Comparison of ENCODE assay signal across 17 cellular contexts in the genomic region with DNA sequence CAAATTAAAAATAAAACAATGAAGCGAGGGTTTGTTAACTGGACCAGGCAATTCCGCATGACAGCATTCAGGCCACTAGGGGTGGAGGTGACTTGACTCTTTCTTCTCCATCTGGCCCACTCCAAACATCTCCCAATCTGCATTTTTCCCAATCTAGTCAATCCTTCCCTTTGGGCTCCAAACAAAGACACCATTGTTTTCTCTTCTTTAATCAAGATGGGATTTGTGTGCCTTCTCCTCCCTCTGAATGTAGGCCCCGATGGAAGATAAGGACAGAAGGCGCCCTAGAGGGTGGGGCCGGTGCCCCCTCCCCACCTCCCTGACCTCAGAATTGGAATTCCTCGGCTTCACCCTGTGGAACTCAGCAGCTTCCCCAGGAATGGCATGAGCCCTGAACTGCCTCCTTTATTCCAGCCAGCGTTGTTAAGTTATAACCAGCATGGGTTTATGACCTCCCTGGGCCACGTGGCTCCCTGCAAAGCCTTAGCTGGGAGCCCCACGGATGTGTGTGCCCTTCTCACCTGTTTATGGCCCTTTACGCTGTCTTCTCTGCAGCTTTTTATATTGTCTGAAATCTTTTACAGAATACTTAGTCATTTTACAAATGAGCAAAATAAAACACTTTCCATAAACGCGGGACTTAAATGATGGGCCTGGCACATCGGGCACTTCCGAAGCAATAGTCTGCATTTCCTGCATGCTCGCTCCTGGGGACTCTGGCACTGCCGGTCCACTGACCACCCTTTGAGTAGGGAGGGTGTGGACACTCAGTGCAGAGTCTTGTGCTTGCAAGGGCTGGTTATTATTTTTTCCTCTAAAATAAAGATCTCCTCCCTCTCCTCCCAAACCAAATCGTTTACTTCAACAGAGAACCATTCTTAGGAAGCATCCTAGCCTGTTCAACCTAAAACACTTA. TPM values are rescaled to one million over a fixed set of nuclear protein-coding genes. Genes with fewer than 3 reads are reported as not detected.
DNase-seq lines count a peak whose midpoint lies in the region; ATAC-seq, FAIRE-seq and TF ChIP-seq lines count a peak whose summit lies in the region.
"Had no signal": no experiment of that assay in that cellular context is flagged by ENCODE, and none has a peak within 500 bp of the region (broad histone marks: within the 10 kb centered on the region; RNA-seq: fewer than 3 reads in every experiment).

No MANE protein-coding gene starts in this region.

- no peak overlapping the region for H2BK5ac ChIP-seq in H1 (ENCODE audit: low read depth, low read length)

- no peaks in the 10 kb centered on the region for H3K79me1 ChIP-seq in H1 (ENCODE audit: low read depth, low read length)

- peaks cover 4% of the 10 kb centered on the region for H3K4me1 Mint-ChIP-seq in mesothelial cell of epicardium
- H3K4me1 Mint-ChIP-seq: naive B cell had no signal

- H3K4me1 ChIP-seq in H1 (replicated peaks in 1 of 4; ENCODE audit: control insufficient read depth in 3 of 4, insufficient read depth in 4 of 4, low read length in 3 of 4) (peaks cover 0 to 5% (median under 1%) of the 10 kb centered on the region in 4 experiments; a peak in 3 of 7 replicates), heart left ventricle (no peaks in the 10 kb centered on the region)
- H3K4me1 ChIP-seq: SJCRH30 had no signal

- no peak overlapping the region for H3K4me3 Mint-ChIP-seq in mesothelial cell of epicardium
- H3K4me3 Mint-ChIP-seq: naive B cell had no signal

- H3K23me2 ChIP-seq in H1 (ENCODE audit: low read depth, low read length), result no peaks in the 10 kb centered on the region

- H3K18ac ChIP-seq in H1 (ENCODE audit: extremely low read depth, low read length), result no peak overlapping the region

- no peaks in the 10 kb centered on the region for H3K9me3 Mint-ChIP-seq in mesothelial cell of epicardium

- FAIRE-seq in H1 (lab: Jason Lieb, UNC), result no peak
- FAIRE-seq: endothelial cell of umbilical vein had no signal

- H3K27ac Mint-ChIP-seq in mesothelial cell of epicardium, result no peak overlapping the region
- H3K27ac Mint-ChIP-seq: naive B cell had no signal

- peaks cover 2% of the 10 kb centered on the region for H3K36me3 Mint-ChIP-seq in mesothelial cell of epicardium
- H3K36me3 Mint-ChIP-seq: naive B cell had no signal

- H2AFZ ChIP-seq in H1 (ENCODE audit: low read length), result no peak overlapping the region

- no peak overlapping the region for H2AK5ac ChIP-seq in H1 (ENCODE audit: low read depth, low read length)

- no peak overlapping the region for H2BK12ac ChIP-seq in H1 (ENCODE audit: low read depth, low read length)

- no peak overlapping the region for H4K5ac ChIP-seq in H1 (ENCODE audit: insufficient read length, low read depth, low read length)

- peak; percentile 31; a peak in 3 of 4 replicates for TF ChIP-seq RAD21 in H1 (IDR thresholded peaks at IDR 0.05 in 1 of 2, conservative IDR thresholded peaks at IDR 0.05 in 1 of 2; ENCODE audit: low read depth in 2 of 2, low read length in 2 of 2)

- intact Hi-C loops in heart left ventricle (cut with DNase I), result no loop called here

- H3K9ac ChIP-seq in H1 (replicated peaks in 1 of 4; ENCODE audit: extremely low read depth in 1 of 4, low read depth in 3 of 4, low read length in 3 of 4), result no peak overlapping the region

- H3K27me3 Mint-ChIP-seq in mesothelial cell of epicardium (ENCODE audit: low read depth), result no peaks in the 10 kb centered on the region

- no peak for ATAC-seq in GM18858 (IDR thresholded peaks at IDR 0.05; ENCODE audit: unreplicated experiment)
- ATAC-seq in heart left ventricle, result no peak
- ATAC-seq in HG02870 (IDR thresholded peaks at IDR 0.05; ENCODE audit: unreplicated experiment), result no peak

- DNase-seq in AG10803 (ENCODE audit: low read depth), result no peak
- peak; percentile 27 for DNase-seq in M059J (ENCODE audit: low read depth)
- no peak for DNase-seq in H1 (ENCODE audit: low read depth in 1 of 2, low spot score in 2 of 2)
- DNase-seq in mesothelial cell of epicardium (ENCODE audit: low spot score in 2 of 2, unreplicated experiment in 2 of 2), result no peak
- DNase-seq in EL, result no peak
- DNase-seq in heart left ventricle, result no peak
- DNase-seq: ACHN; activated T-cell treated with anti-CD3 and anti-CD28 coated beads, Interleukin-2, amount 50 U/mL, for 48 hours; naive B cell; NCI-H1048 had no signal

- H3K36me3 ChIP-seq in H1 (ENCODE audit: control insufficient read depth in 2 of 4, insufficient read depth in 4 of 4, low read length in 3 of 4) (peaks cover 0 to 2% (median under 1%) of the 10 kb centered on the region in 4 experiments; a peak in 1 of 8 replicates), heart left ventricle (no peaks in the 10 kb centered on the region)
- H3K36me3 ChIP-seq: SJCRH30 had no signal

- H3K27me3 ChIP-seq in H1 (replicated peaks in 1 of 4; ENCODE audit: control insufficient read depth in 3 of 4, extremely low read depth in 1 of 4, insufficient read depth in 3 of 4, low read length in 3 of 4) (no peaks in the 10 kb centered on the region), heart left ventricle (peaks cover 0 to 18% (median 0%) of the 10 kb centered on the region in 9 donors)
- H3K27me3 ChIP-seq: SJCRH30 had no signal

- CTCF ChIA-PET in H1 (lab: Charles Lee; ENCODE audit: partially characterized antibody), result interaction anchor here (0.8 to 8.9 kb wide), 10 partner anchors 8 to 175 kb away, joined by 3 to 48 read pairs (median 5); a partner anchor contains a TSS

- no peak overlapping the region for H2BK20ac ChIP-seq in H1 (ENCODE audit: low read length)

- POLR2A ChIA-PET in H1 (lab: Charles Lee; ENCODE audit: partially characterized antibody), result interaction anchor here (1.4 to 1.7 kb wide), 3 partner anchors 22 to 104 kb away, joined by 3 to 5 read pairs (median 4); a partner anchor contains a TSS

- 87% methylated on average over 17 of the region's 17 CpGs; no CpG with 5 or more reads in 1 of the 2 experiments for WGBS in H1 (ENCODE audit: extremely low coverage in 1 of 2, insufficient coverage in 1 of 2, insufficient read length in 1 of 2, insufficient replicate concordance in 2 of 2, low coverage in 1 of 2, low lambda C conversion rate in 2 of 2, missing lambda C conversion rate in 1 of 2), 2 experiments
- WGBS in heart left ventricle, 4 donors, result 70 to 79% (median 75%) methylated on average over 17 of the region's 17 CpGs

- H2BK120ac ChIP-seq in H1 (replicated peaks; ENCODE audit: low read depth, low read length), result no peak overlapping the region

- no peak overlapping the region for H3K4me2 ChIP-seq in H1 (ENCODE audit: insufficient read depth in 1 of 2, low read depth in 2 of 2, low read length in 2 of 2)

- H3K23ac ChIP-seq in H1 (ENCODE audit: insufficient read length), result no peak overlapping the region

- H3K27ac ChIP-seq in H1 (ENCODE audit: low read depth, low read length) (no peak overlapping the region), heart left ventricle (no peak overlapping the region)
- H3K27ac ChIP-seq: SJCRH30 had no signal

- no peak overlapping the region for H2BK15ac ChIP-seq in H1 (ENCODE audit: low read length)

- H3K4ac ChIP-seq in H1 (replicated peaks; ENCODE audit: insufficient read length, low read depth, low read length), result no peak overlapping the region

- no peak overlapping the region for H3K14ac ChIP-seq in H1 (ENCODE audit: insufficient read length)

- H4K91ac ChIP-seq in H1 (replicated peaks; ENCODE audit: insufficient read length, low read length), result no peak overlapping the region

- no peak for TF ChIP-seq EP300 in H1 (IDR thresholded peaks at IDR 0.05; ENCODE audit: borderline replicate concordance in 1 of 2, low read depth in 2 of 2, low read length in 2 of 2)

- no peak overlapping the region for H3K56ac ChIP-seq in H1 (replicated peaks; ENCODE audit: insufficient read length, low read depth, low read length)

- H3K9me3 ChIP-seq in H1 (ENCODE audit: insufficient read depth in 2 of 2, low read depth in 1 of 2, low read length in 1 of 2), result no peaks in the 10 kb centered on the region
- H3K9me3 ChIP-seq in heart left ventricle, result no peaks in the 10 kb centered on the region
- H3K9me3 ChIP-seq: SJCRH30 had no signal

- H3K79me2 ChIP-seq in H1 (ENCODE audit: control insufficient read depth in 1 of 2, insufficient read depth in 2 of 2, low read length in 2 of 2), result no peaks in the 10 kb centered on the region

- peak; percentile 10; the same call in 1 of the 2 replicates for TF ChIP-seq CTCF in AG10803 (conservative IDR thresholded peaks at IDR 0.05; ENCODE audit: low read length)
- TF ChIP-seq CTCF in H1 (IDR thresholded peaks at IDR 0.05; ENCODE audit: control extremely low read depth in 1 of 3, insufficient read depth in 1 of 3, low read depth in 1 of 3, low read length in 3 of 3), result peak; percentile 23 to 39 (median 32); a peak in 3 of 4 replicates
- peak; percentile 33 for TF ChIP-seq CTCF in mesothelial cell of epicardium (IDR thresholded peaks at IDR 0.05; ENCODE audit: unreplicated experiment)
- no peak for TF ChIP-seq CTCF in heart left ventricle (IDR thresholded peaks at IDR 0.05)

- no peaks in the 10 kb centered on the region for H4K20me1 ChIP-seq in H1 (replicated peaks in 1 of 2; ENCODE audit: control insufficient read depth in 1 of 2, insufficient read depth in 2 of 2, low read length in 2 of 2)

- H3K4me3 ChIP-seq in AG10803 (ENCODE audit: low read length) (no peak overlapping the region), H1 (ENCODE audit: extremely low read depth in 1 of 4, insufficient read depth in 2 of 4, low read depth in 3 of 4, low read length in 4 of 4) (no peak overlapping the region), heart left ventricle (no peak overlapping the region)
- H3K4me3 ChIP-seq: SJCRH30 had no signal

- no peak overlapping the region for H4K8ac ChIP-seq in H1 (ENCODE audit: extremely low read depth, insufficient read depth, low read length)

- no peak for TF ChIP-seq POLR2A in H1 (IDR thresholded peaks at IDR 0.05; ENCODE audit: control extremely low read depth in 1 of 2, low read depth in 2 of 2, low read length in 2 of 2)
- TF ChIP-seq POLR2A in heart left ventricle (IDR thresholded peaks at IDR 0.05), result no peak

TF ChIP-seq in H1, 55 proteins besides CTCF, POLR2A, EP300 and RAD21 (continues in another document):
- TF ChIP-seq BACH1 (IDR thresholded peaks at IDR 0.05; ENCODE audit: low read length) (0 out of 2 replicates have a peak, but pooled peaks have one; percentile 28), PHF8 (conservative IDR thresholded peaks at IDR 0.05; ENCODE audit: low read depth, low read length) (no peak)

RNA-seq across cellular contexts. Expression of a gene that starts 24.5 kb away (rescaled TPM):
- 0.22 TPM in 1 of 2 replicates, not detected in the other for total RNA-seq in M059J (2014; rRNA removed; shearing (Covaris generic))
- total RNA-seq in H1 (2021; fragmentation: NEBNext Ultra II Directional; extraction: Animal tissue kit (Norgen Biotek cat#: 25700)), result 11.4 TPM in 2 replicates
- polyA plus RNA-seq in H1 (2011; rRNA removed) (11.0 and 15.1 TPM in 2 replicates), heart left ventricle (not detected)
- 12.3 TPM for polyA plus RNA-seq in H1 (2011; cell fraction: cytosol; rRNA removed)
- 18.8 TPM for polyA plus RNA-seq in H1 (2011; cell fraction: nucleus; rRNA removed)
- 10.3 to 14.9 TPM (median 13.8 TPM) in 4 replicates for polyA plus RNA-seq in H1 (2012, experiment 1 of 2)
- polyA plus RNA-seq in H1 (2012, experiment 2 of 2), result 12.0 TPM
- 7.0 TPM for polyA plus RNA-seq in H1 (2013, experiment 1 of 2)
- polyA plus RNA-seq in H1 (2013, experiment 2 of 2), result 6.3 TPM
- polyA minus RNA-seq in H1 (2011; rRNA and poly(A)+ RNA removed), result 5.6 and 11.5 TPM in 2 replicates
- polyA minus RNA-seq in H1 (2011; cell fraction: cytosol; rRNA and poly(A)+ RNA removed), result 7.4 TPM
- polyA minus RNA-seq in H1 (2011; cell fraction: nucleus; rRNA and poly(A)+ RNA removed), result 5.3 TPM
- total RNA-seq in mesothelial cell of epicardium (7.3 to 8.6 TPM (median 8.5 TPM) in 3 replicates), heart left ventricle (not detected)
- total RNA-seq: cardiac septum, endothelial cell of umbilical vein, glomerular endothelial cell, pulmonary artery endothelial cell, SJCRH30 had no signal
- polyA plus RNA-seq: endothelial cell of umbilical vein had no signal

Comparison
In these comparisons a context has a peak if more than half of its experiments do, and no peak if none do; other contexts are left out.
1. CTCF ChIP-seq: peak in AG10803 (single experiment), H1 (3 of 3) and mesothelial cell of epicardium (single experiment); none in heart left ventricle (0 of 12).